Comparison of ENCODE assay signal across 17 cellular contexts in the genomic region with DNA sequence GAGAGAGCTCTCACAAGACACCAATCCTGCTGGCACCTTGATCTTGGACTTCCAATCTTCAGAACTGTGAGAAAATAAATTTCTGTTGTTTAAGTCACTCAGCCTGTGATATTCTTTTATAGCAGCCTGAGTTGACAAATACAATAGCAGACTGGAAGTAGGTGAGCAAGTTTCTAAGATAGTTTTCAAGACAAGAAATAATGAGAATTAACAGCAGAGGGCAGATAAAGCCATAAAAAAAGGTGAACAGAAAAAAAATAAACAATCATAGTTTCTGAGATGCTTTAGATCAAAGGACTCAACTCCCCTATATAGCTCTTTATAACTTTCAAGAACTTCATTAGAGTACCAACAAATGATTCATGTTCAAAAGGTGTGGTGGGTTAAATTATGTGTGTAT.
DNase-seq lines count a peak whose midpoint lies in the region; ATAC-seq and TF ChIP-seq lines count a peak whose summit lies in the region.
"Had no signal": no experiment of that assay in that cellular context is flagged by ENCODE, and none has a peak within 500 bp of the region (broad histone marks: within the 10 kb centered on the region; RNA-seq: fewer than 3 reads in every experiment).

No MANE protein-coding gene starts in this region.

- H3K9me3 Mint-ChIP-seq in HFFc6: no peaks in the 10 kb centered on the region
- peaks cover 3 to 6% of the 10 kb centered on the region in 2 donors for H3K9me3 Mint-ChIP-seq in activated naive CD4-positive, alpha-beta T cell treated with anti-CD3 and anti-CD28 coated beads, Interleukin-2, amount 50 U/mL, for 72 hours

- H3K4me3 Mint-ChIP-seq in HFFc6: no peak overlapping the region
- H3K4me3 Mint-ChIP-seq: CD14-positive monocyte had no signal

- H3K4me1 ChIP-seq in RWPE2 (ENCODE audit: insufficient read depth, poor library complexity, severe bottlenecking): no peaks in the 10 kb centered on the region
- H3K4me1 ChIP-seq: HAP-1 had no signal

- DNase-seq in AG10803 (ENCODE audit: low read depth): no peak
- no peak for DNase-seq in HFFc6
- no peak for DNase-seq in RWPE2 (ENCODE audit: low spot score)
- peak; percentile 7 for DNase-seq in fibroblast of the aortic adventitia (ENCODE audit: low read depth)
- no peak for DNase-seq in kidney tubule cell (ENCODE audit: low spot score)
- no peak for DNase-seq in activated naive CD4-positive, alpha-beta T cell treated with anti-CD3 and anti-CD28 coated beads, Interleukin-2, amount 50 U/mL, for 72 hours (ENCODE audit: low spot score in 2 of 2)
- DNase-seq in stimulated activated naive CD8-positive, alpha-beta T cell treated with anti-CD3 and anti-CD28 coated beads, Interleukin-15, Interleukin-2, amounts not matched to agents 100 U/mL and 50 U/mL, for 24 hours: no peak
- DNase-seq in DMS 273 (lab: John Stamatoyannopoulos, UW; ENCODE audit: unreplicated experiment): no peak
- DNase-seq: KBM-7, MM.1S, NCI-H1092 treated with DMSO at 0.1 percent for 48 hours, NCI-H2081 treated with DMSO at 0.1 percent for 48 hours, NCI-H510A had no signal

- H3K27me3 Mint-ChIP-seq in HFFc6 (ENCODE audit: insufficient read depth): peaks cover 2% of the 10 kb centered on the region; the same call in 1 of the 2 replicates

- H3K36me3 Mint-ChIP-seq in HFFc6 (ENCODE audit: low read depth): no peaks in the 10 kb centered on the region
- H3K36me3 Mint-ChIP-seq in activated naive CD4-positive, alpha-beta T cell treated with anti-CD3 and anti-CD28 coated beads, Interleukin-2, amount 50 U/mL, for 72 hours: peaks cover 0 to 13% of the 10 kb centered on the region in 2 donors
- H3K36me3 Mint-ChIP-seq: CD14-positive monocyte had no signal

- no peak for ATAC-seq in RWPE2 (ENCODE audit: low read depth)
- ATAC-seq in activated naive CD4-positive, alpha-beta T cell treated with anti-CD3 and anti-CD28 coated beads, Interleukin-2, amount 50 U/mL, for 72 hours: no peak
- no peak for ATAC-seq in stimulated activated naive CD8-positive, alpha-beta T cell treated with anti-CD3 and anti-CD28 coated beads, Interleukin-15, Interleukin-2, amounts not matched to agents 100 U/mL and 50 U/mL, for 24 hours
- ATAC-seq: Panc1, Right ventricle myocardium inferior had no signal

- no peak overlapping the region for H3K27ac Mint-ChIP-seq in HFFc6
- no peak overlapping the region for H3K27ac Mint-ChIP-seq in activated naive CD4-positive, alpha-beta T cell treated with anti-CD3 and anti-CD28 coated beads, Interleukin-2, amount 50 U/mL, for 72 hours
- H3K27ac Mint-ChIP-seq: CD14-positive monocyte had no signal

- H3K36me3 ChIP-seq in RWPE2 (ENCODE audit: low read depth): no peaks in the 10 kb centered on the region
- H3K36me3 ChIP-seq: HAP-1 had no signal

- TF ChIP-seq CTCF in AG10803 (conservative IDR thresholded peaks at IDR 0.05; ENCODE audit: low read length): peak; percentile 11; the same call in 1 of the 2 replicates
- TF ChIP-seq CTCF in HFFc6 (IDR thresholded peaks at IDR 0.05): peak; percentile 58
- peak; percentile 45 for TF ChIP-seq CTCF in RWPE2 (IDR thresholded peaks at IDR 0.05; ENCODE audit: poor library complexity, severe bottlenecking)
- no peak for TF ChIP-seq CTCF in fibroblast of the aortic adventitia (IDR thresholded peaks at IDR 0.05; ENCODE audit: insufficient read depth, low read length)

- H3K9me3 ChIP-seq in RWPE2 (ENCODE audit: severe bottlenecking): no peaks in the 10 kb centered on the region
- H3K9me3 ChIP-seq: HAP-1 had no signal

- H3K4me1 Mint-ChIP-seq in HFFc6 (ENCODE audit: low read depth): peaks cover 15% of the 10 kb centered on the region
- H3K4me1 Mint-ChIP-seq: CD14-positive monocyte had no signal

- H3K4me3 ChIP-seq in AG10803 (ENCODE audit: low read length) (no peak overlapping the region), RWPE2 (ENCODE audit: severe bottlenecking) (no peak overlapping the region), fibroblast of the aortic adventitia (ENCODE audit: low read depth, low read length) (no peak overlapping the region)
- H3K4me3 ChIP-seq: HAP-1 had no signal

- no peak overlapping the region for H3K27ac ChIP-seq in RWPE2 (ENCODE audit: poor library complexity, severe bottlenecking)

- H3K27me3 ChIP-seq in RWPE2 (ENCODE audit: insufficient read depth, poor library complexity, severe bottlenecking): no peaks in the 10 kb centered on the region
